Comparison of ENCODE assay signal across 8 cellular contexts in genomic region chr4:2793920-2794706, GRCh38. TPM values are rescaled to one million over a fixed set of nuclear protein-coding genes. Genes with fewer than 3 reads are reported as not detected.
DNase-seq lines count a peak whose midpoint lies in the region; ATAC-seq, FAIRE-seq and TF ChIP-seq lines count a peak whose summit lies in the region.

No MANE protein-coding gene starts in this region.

- WGBS in mesendoderm (ENCODE audit: extremely low coverage, insufficient coverage, low lambda C conversion rate): no CpG with 5 or more reads among the region's 14 CpGs

- no peak overlapping the region for H2AK5ac ChIP-seq in mesendoderm (ENCODE audit: low read length)

- H3K36me3 ChIP-seq in Panc1 (ENCODE audit: control insufficient read depth, insufficient read depth, low read length): no peaks in the 10 kb centered on the region
- no peaks in the 10 kb centered on the region for H3K36me3 ChIP-seq in mesendoderm (ENCODE audit: control insufficient read depth, insufficient read depth, low read length)
- no peaks in the 10 kb centered on the region for H3K36me3 ChIP-seq in vagina

- intact Hi-C loops in Panc1 (cut with micrococcal nuclease; ENCODE audit: unreplicated experiment) (loop anchor here (10.0 kb wide), 1 partner anchor 141 kb away; no protein-coding TSS in a partner anchor), vagina (cut with DNase I) (no loop called here)

- H3K56ac ChIP-seq in mesendoderm (ENCODE audit: low read length): peak overlapping the region; percentile 35

- H3K4me1 ChIP-seq in Panc1 (ENCODE audit: control insufficient read depth, insufficient read depth, low read length): peaks cover 58% of the 10 kb centered on the region
- H3K4me1 ChIP-seq in mesendoderm (ENCODE audit: control insufficient read depth, low read depth, low read length): no peaks in the 10 kb centered on the region
- peaks cover 56% of the 10 kb centered on the region for H3K4me1 ChIP-seq in vagina

- H3K79me2 ChIP-seq in mesendoderm (ENCODE audit: control insufficient read depth, insufficient read depth, low read length): no peaks in the 10 kb centered on the region

- H3K4me2 ChIP-seq in mesendoderm (ENCODE audit: low read length): no peak overlapping the region

- TF ChIP-seq CTCF in Panc1 (IDR thresholded peaks at IDR 0.05): no peak
- no peak for TF ChIP-seq CTCF in choroid plexus epithelial cell (conservative IDR thresholded peaks at IDR 0.05; ENCODE audit: low read depth, low read length)
- TF ChIP-seq CTCF in vagina (IDR thresholded peaks at IDR 0.05): no peak

- H3K27ac ChIP-seq in Panc1 (ENCODE audit: low read length): peak overlapping the region; percentile 89
- H3K27ac ChIP-seq in mesendoderm (ENCODE audit: low read depth, low read length): no peak overlapping the region
- H3K27ac ChIP-seq in vagina: peak overlapping the region; percentile 90

- POLR2A ChIA-PET in Panc1 (lab: Charles Lee): no interaction called here

- peak; percentile 32 for ATAC-seq in Panc1
- no peak for ATAC-seq in GM21529 (IDR thresholded peaks at IDR 0.05; ENCODE audit: unreplicated experiment)
- ATAC-seq in GM21360 (IDR thresholded peaks at IDR 0.05; ENCODE audit: unreplicated experiment): no peak

- no peak overlapping the region for H2BK15ac ChIP-seq in mesendoderm (replicated peaks; ENCODE audit: low read depth)

- TF ChIP-seq POLR2A in GM12892 (IDR thresholded peaks at IDR 0.05; ENCODE audit: low read depth, low read length) (no peak), vagina (IDR thresholded peaks at IDR 0.05) (no peak)

- H2BK120ac ChIP-seq in mesendoderm (ENCODE audit: low read depth, low read length): no peak overlapping the region

- H3K9ac ChIP-seq in mesendoderm (ENCODE audit: low read length): no peak overlapping the region

- H3K4me3 ChIP-seq in Panc1 (ENCODE audit: low read depth in 2 of 2, low read length in 2 of 2) (peak overlapping the region; percentile 54 to 77), choroid plexus epithelial cell (ENCODE audit: low read depth, low read length) (peak overlapping the region; percentile 72), mesendoderm (ENCODE audit: low read length) (no peak overlapping the region), vagina (peak overlapping the region; percentile 59 to 73)

- no peak overlapping the region for H3K4ac ChIP-seq in mesendoderm (ENCODE audit: low read depth, low read length)

- FAIRE-seq in GM12892 (lab: Jason Lieb, UNC): peak; percentile 30

- H2BK5ac ChIP-seq in mesendoderm (ENCODE audit: low read length): no peak overlapping the region

- H4K5ac ChIP-seq in mesendoderm (ENCODE audit: low read length): no peak overlapping the region

- in situ Hi-C loops in Panc1 (cut with HindIII; ENCODE audit: low pct_unique_long_range_greater_than_20kb, low sequenced_read_pairs): no loop called here

- H3K79me1 ChIP-seq in mesendoderm (ENCODE audit: low read length): no peaks in the 10 kb centered on the region

- CTCF ChIA-PET in Panc1 (lab: Charles Lee): no interaction called here

- H3K27me3 ChIP-seq in Panc1 (ENCODE audit: control insufficient read depth, insufficient read depth, low read length) (no peaks in the 10 kb centered on the region), mesendoderm (ENCODE audit: insufficient read depth, low read length, poor library complexity) (no peaks in the 10 kb centered on the region), vagina (no peaks in the 10 kb centered on the region)

- peak; percentile 4 for DNase-seq in GM12892 (ENCODE audit: insufficient read length)
- no peak for DNase-seq in Panc1 (ENCODE audit: low read depth, low spot score)
- DNase-seq in choroid plexus epithelial cell (ENCODE audit: low read depth): peak; percentile 57
- DNase-seq in mesendoderm: peak; percentile 45
- no peak for DNase-seq in vagina (ENCODE audit: extremely low spot score in 2 of 2)
- DNase-seq in nucleus accumbens (lab: John Stamatoyannopoulos, UW): no peak

- BruUV-seq in Panc1 (replicated peaks; lab: Mats Ljungman, UMichigan): TSS peak; percentile 17

- H4K8ac ChIP-seq in mesendoderm (ENCODE audit: low read depth, low read length): no peak overlapping the region

- H3K23ac ChIP-seq in mesendoderm (ENCODE audit: low read length): peak overlapping the region; percentile 29

- H3K18ac ChIP-seq in mesendoderm (ENCODE audit: low read length): no peak overlapping the region

- H3K9me3 ChIP-seq in Panc1 (ENCODE audit: control insufficient read depth, insufficient read depth, low read depth, low read length): no peaks in the 10 kb centered on the region
- H3K9me3 ChIP-seq in vagina: no peaks in the 10 kb centered on the region

RNA-seq across cellular contexts. Expression of gene SH3BP2, which starts 1.2 kb away (rescaled TPM):
- 27.8 TPM for polyA plus RNA-seq in GM12892 (2012; ENCODE audit: missing spikeins)
- total RNA-seq in Panc1 (2021; ENCODE audit: unreplicated experiment): 93.4 TPM
- 56.2 TPM for polyA plus RNA-seq in Panc1 (2012; ENCODE audit: insufficient read length)
- polyA plus RNA-seq in mesendoderm (2013, experiment 1 of 2): 19.3 TPM
- polyA plus RNA-seq in mesendoderm (2013, experiment 2 of 2): 19.0 TPM
- total RNA-seq in vagina: 102 TPM

RNA-seq across cellular contexts. Expression of gene TNIP2, which starts 38.0 kb away (rescaled TPM):
- 35.5 TPM for polyA plus RNA-seq in GM12892 (2012; ENCODE audit: missing spikeins)
- total RNA-seq in Panc1 (2021; ENCODE audit: unreplicated experiment) (60.3 TPM), vagina (57.0 TPM)
- polyA plus RNA-seq in Panc1 (2012; ENCODE audit: insufficient read length): 59.6 TPM
- polyA plus RNA-seq in mesendoderm (2013, experiment 1 of 2): 23.2 TPM
- polyA plus RNA-seq in mesendoderm (2013, experiment 2 of 2): 25.0 TPM

RNA-seq across cellular contexts. Expression of gene ADD1, which starts 49.5 kb away (rescaled TPM):
- 77.1 TPM for polyA plus RNA-seq in GM12892 (2012; ENCODE audit: missing spikeins)
- 158 TPM for total RNA-seq in Panc1 (2021; ENCODE audit: unreplicated experiment)
- 126 TPM for polyA plus RNA-seq in Panc1 (2012; ENCODE audit: insufficient read length)
- 202 TPM for polyA plus RNA-seq in mesendoderm (2013, experiment 1 of 2)
- polyA plus RNA-seq in mesendoderm (2013, experiment 2 of 2): 195 TPM
- total RNA-seq in vagina: 228 TPM

Comparison
In these comparisons a context has a peak if more than half of its experiments do, and no peak if none do; other contexts are left out.
1. DNase-seq: peak in GM12892 (single experiment), choroid plexus epithelial cell (single experiment) and mesendoderm (single experiment); none in Panc1 (single experiment), vagina (0 of 2) and nucleus accumbens (0 of 56).